13 cellular contexts compared by ENCODE assay signal in the genomic region with DNA sequence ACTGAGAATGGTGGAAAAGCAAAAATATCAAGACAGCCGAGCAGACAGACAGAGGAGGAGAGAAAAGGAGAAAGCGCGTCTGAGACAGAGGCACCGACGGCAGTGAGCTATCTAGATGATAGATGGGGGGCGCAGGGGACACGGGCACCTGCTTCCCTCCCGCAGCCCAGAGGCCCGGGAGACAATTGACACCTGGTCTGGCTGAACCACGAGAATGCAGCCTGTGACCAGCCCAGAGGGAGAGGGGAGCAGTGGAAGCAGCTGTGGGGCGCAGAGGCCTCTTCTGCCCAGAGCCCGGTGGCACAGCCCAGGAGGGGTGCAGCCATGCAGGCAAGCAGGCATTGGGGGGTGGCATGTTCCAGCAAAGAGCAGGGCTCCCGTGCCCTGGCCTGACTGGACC. TPM values are rescaled to one million over a fixed set of nuclear protein-coding genes. Genes with fewer than 3 reads are reported as not detected.
DNase-seq lines count a peak whose midpoint lies in the region; FAIRE-seq and TF ChIP-seq lines count a peak whose summit lies in the region.
"Had no signal": no experiment of that assay in that cellular context is flagged by ENCODE, and none has a peak within 500 bp of the region (broad histone marks: within the 10 kb centered on the region; RNA-seq: fewer than 3 reads in every experiment).

No MANE protein-coding gene starts in this region.

- TF ChIP-seq CTCF in KMS-11 (conservative IDR thresholded peaks at IDR 0.05; ENCODE audit: low read depth, low read length) (no peak), kidney (IDR thresholded peaks at IDR 0.05; ENCODE audit: borderline replicate concordance, extremely low read depth, insufficient read depth) (no peak), GM10266 (IDR thresholded peaks at IDR 0.05; ENCODE audit: control insufficient read depth, insufficient read depth, low read depth, missing control alignments) (no peak)

- H4K20me1 ChIP-seq in KMS-11 (ENCODE audit: insufficient read depth), result no peaks in the 10 kb centered on the region

- H3K27me3 ChIP-seq in KMS-11 (ENCODE audit: insufficient read depth, low read depth), result peaks cover 29% of the 10 kb centered on the region; the same call in 1 of the 2 replicates

- H3K36me3 ChIP-seq in KMS-11 (ENCODE audit: insufficient read depth), result no peaks in the 10 kb centered on the region
- no peaks in the 10 kb centered on the region for H3K36me3 ChIP-seq in kidney (ENCODE audit: control insufficient read depth in 1 of 2, insufficient read depth in 2 of 2, low read length in 2 of 2)

- H3K4me3 ChIP-seq in KMS-11 (IDR thresholded peaks at IDR 0.05; ENCODE audit: insufficient read depth, low read depth, low read length) (no peak overlapping the region), kidney (ENCODE audit: low read length in 2 of 2) (no peak overlapping the region)

- peaks cover 32% of the 10 kb centered on the region for H3K4me1 ChIP-seq in KMS-11 (ENCODE audit: low read depth, poor library complexity, severe bottlenecking)
- H3K4me1 ChIP-seq in kidney (ENCODE audit: control insufficient read depth in 1 of 2, insufficient read depth in 1 of 2, low read depth in 1 of 2, low read length in 2 of 2), result peaks cover 3 to 17% of the 10 kb centered on the region in 2 donors

- H3K4me2 ChIP-seq in KMS-11, result peak overlapping the region; percentile 57; the same call in 1 of the 2 replicates

- no peak overlapping the region for H3K9ac ChIP-seq in KMS-11
- H3K9ac ChIP-seq in kidney (ENCODE audit: low read length in 2 of 2), result no peak overlapping the region

- intact Hi-C loops in kidney (cut with DNase I), result no loop called here
- intact Hi-C loops in head of caudate nucleus (cut with DNase I), result no loop called here

- no peaks in the 10 kb centered on the region for H3K79me2 ChIP-seq in KMS-11 (ENCODE audit: insufficient read depth, low read depth)

- H2AFZ ChIP-seq in KMS-11 (ENCODE audit: low read depth), result peak overlapping the region; percentile 30; the same call in 1 of the 2 replicates

- H3K27ac ChIP-seq in KMS-11, result peak overlapping the region; percentile 15; the same call in 1 of the 2 replicates
- peak overlapping the region; percentile 72 to 85 for H3K27ac ChIP-seq in kidney (ENCODE audit: low read depth in 2 of 2, low read length in 2 of 2)
- peak overlapping the region; percentile 14 for H3K27ac ChIP-seq in temporal lobe (ENCODE audit: low read depth, low read length)

- peak; percentile 92 for DNase-seq in RPMI8226
- DNase-seq in kidney, result no peak
- no peak for DNase-seq in DMS153 (lab: John Stamatoyannopoulos, UW)
- no peak for DNase-seq in GM10266 (ENCODE audit: extremely low spot score)
- DNase-seq in head of caudate nucleus, result no peak
- DNase-seq: HCEC 1CT, NCI-H1105, NCI-H187, NCI-H510A treated with DMSO at 0.1 percent for 48 hours, SW 1271 had no signal

- no peaks in the 10 kb centered on the region for H3K9me3 ChIP-seq in kidney (ENCODE audit: control insufficient read depth in 1 of 2, low read length in 2 of 2)

- FAIRE-seq in kidney (lab: Jason Lieb, UNC), result no peak
- FAIRE-seq: HTR-8/SVneo had no signal

RNA-seq across cellular contexts. Expression of a gene that starts 48.2 kb away (rescaled TPM):
- total RNA-seq in kidney, result 4.6 TPM
- polyA plus RNA-seq in kidney (ENCODE audit: insufficient read depth, low read depth, low replicate concordance), result 0.19 TPM
- total RNA-seq in temporal lobe, result 21.6 TPM

Comparison
In these comparisons a context has a peak if more than half of its experiments do, and no peak if none do; other contexts are left out.
1. H3K27ac ChIP-seq: peak in every context shown above with its lines; median percentile 78 in kidney; 15 in KMS-11; 14 in temporal lobe.